ENCODE assay signal across 8 cellular contexts in the genomic region with DNA sequence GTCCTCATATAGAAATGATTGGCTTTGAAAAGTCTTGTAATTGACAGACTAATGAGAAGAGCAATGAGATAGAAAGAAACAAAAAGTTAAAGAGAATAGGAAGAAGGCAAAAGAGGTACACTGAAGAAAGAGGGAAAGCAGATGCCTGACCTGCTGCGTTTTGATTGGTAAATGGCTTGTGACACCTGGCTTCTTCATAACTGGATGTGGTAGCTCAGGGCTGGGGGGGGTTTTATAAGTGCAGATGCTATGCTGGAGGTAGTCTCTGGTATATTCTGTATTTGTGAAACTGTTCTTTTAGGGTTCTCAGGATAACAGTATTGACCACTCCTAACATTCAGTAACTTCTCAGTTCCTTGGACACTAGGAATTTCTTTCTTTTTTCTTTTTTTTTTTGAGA. TPM values are rescaled to one million over a fixed set of nuclear protein-coding genes. Genes with fewer than 3 reads are reported as not detected.
DNase-seq lines count a peak whose midpoint lies in the region; ATAC-seq and TF ChIP-seq lines count a peak whose summit lies in the region.

No MANE protein-coding gene starts in this region.

- no peaks in the 10 kb centered on the region for H3K79me2 ChIP-seq in SU-DHL-6 (ENCODE audit: insufficient read depth, low read length)

- H4K20me1 ChIP-seq in SU-DHL-6 (ENCODE audit: low read depth, low read length) = no peaks in the 10 kb centered on the region

- H3K4me1 Mint-ChIP-seq in activated CD8-positive, alpha-beta memory T cell treated with anti-CD3 and anti-CD28 coated beads, Interleukin-2, amount 10 ng/mL, durations not matched to agents 7 days and 5 days = peaks cover 44% of the 10 kb centered on the region
- peaks cover 51% of the 10 kb centered on the region for H3K4me1 Mint-ChIP-seq in stimulated activated naive CD8-positive, alpha-beta T cell treated with anti-CD3 and anti-CD28 coated beads, Interleukin-15, amount 100 ng/mL, for 72 hours

- peak overlapping the region; percentile 77; the same call in 1 of the 2 replicates for H3K9ac ChIP-seq in SU-DHL-6 (ENCODE audit: low read length)

- no peak for ATAC-seq in activated CD8-positive, alpha-beta memory T cell treated with anti-CD3 and anti-CD28 coated beads, Interleukin-2, amount 10 ng/mL, durations not matched to agents 7 days and 5 days
- no peak for ATAC-seq in stimulated activated naive CD8-positive, alpha-beta T cell treated with anti-CD3 and anti-CD28 coated beads, Interleukin-15, amount 100 ng/mL, for 72 hours

- H3K9me3 ChIP-seq in SU-DHL-6 (ENCODE audit: insufficient read depth, low read length) = no peaks in the 10 kb centered on the region

- H3K27ac Mint-ChIP-seq in activated CD8-positive, alpha-beta memory T cell treated with anti-CD3 and anti-CD28 coated beads, Interleukin-2, amount 10 ng/mL, durations not matched to agents 7 days and 5 days = peak overlapping the region; percentile 14
- no peak overlapping the region for H3K27ac Mint-ChIP-seq in stimulated activated naive CD8-positive, alpha-beta T cell treated with anti-CD3 and anti-CD28 coated beads, Interleukin-15, amount 100 ng/mL, for 72 hours

- peaks cover 8% of the 10 kb centered on the region for H3F3A ChIP-seq in SU-DHL-6 (ENCODE audit: insufficient read depth)

- H3K27me3 ChIP-seq in SU-DHL-6 (ENCODE audit: low read length) = no peaks in the 10 kb centered on the region

- H3K36me3 ChIP-seq in SU-DHL-6 (ENCODE audit: low read length) = no peaks in the 10 kb centered on the region

- H3K9me2 ChIP-seq in SU-DHL-6 (replicated peaks; ENCODE audit: insufficient read depth, low read length) = no peaks in the 10 kb centered on the region

- CTCF ChIA-PET in activated CD8-positive, alpha-beta memory T cell treated with anti-CD3 and anti-CD28 coated beads, Interleukin-2, amount 10 ng/mL, durations not matched to agents 7 days and 5 days (lab: Charles Lee) = interaction anchor here (1.3 kb wide), 1 partner anchor 31 kb away, joined by 3 read pairs; no protein-coding TSS in a partner anchor

- peaks cover under 1% of the 10 kb centered on the region for H3K36me3 Mint-ChIP-seq in activated CD8-positive, alpha-beta memory T cell treated with anti-CD3 and anti-CD28 coated beads, Interleukin-2, amount 10 ng/mL, durations not matched to agents 7 days and 5 days

- no peak for DNase-seq in activated CD8-positive, alpha-beta memory T cell treated with anti-CD3 and anti-CD28 coated beads, Interleukin-2, amount 10 ng/mL, durations not matched to agents 7 days and 5 days
- DNase-seq in activated CD8-positive, alpha-beta memory T cell treated with anti-CD3 and anti-CD28 coated beads, Interleukin-2, amount 50 U/mL, for 48 hours = no peak
- no peak for DNase-seq in foreskin fibroblast
- DNase-seq in stimulated activated naive CD8-positive, alpha-beta T cell treated with anti-CD3 and anti-CD28 coated beads, Interleukin-15, amount 100 ng/mL, for 72 hours = no peak
- DNase-seq in stimulated activated naive CD4-positive, alpha-beta T cell (lab: John Stamatoyannopoulos, UW) = no peak
- DNase-seq in NCI-H2081 treated with DMSO at 0.1 percent for 48 hours (lab: John Stamatoyannopoulos, UW) = no peak
- no peak for DNase-seq in HPDE6-E6E7 (ENCODE audit: extremely low spot score)

- no peaks in the 10 kb centered on the region for H3K9me3 Mint-ChIP-seq in activated CD8-positive, alpha-beta memory T cell treated with anti-CD3 and anti-CD28 coated beads, Interleukin-2, amount 10 ng/mL, durations not matched to agents 7 days and 5 days (ENCODE audit: low read depth)
- no peaks in the 10 kb centered on the region for H3K9me3 Mint-ChIP-seq in stimulated activated naive CD8-positive, alpha-beta T cell treated with anti-CD3 and anti-CD28 coated beads, Interleukin-15, amount 100 ng/mL, for 72 hours

- no peak overlapping the region for H3K27ac ChIP-seq in SU-DHL-6 (ENCODE audit: low read depth, low read length)

- TF ChIP-seq CTCF in SU-DHL-6 (IDR thresholded peaks at IDR 0.05; ENCODE audit: insufficient read depth, low read length, poor library complexity, severe bottlenecking) (no peak), foreskin fibroblast (IDR thresholded peaks at IDR 0.05; ENCODE audit: low read depth, low read length) (no peak)

- H2AFZ ChIP-seq in SU-DHL-6 (ENCODE audit: low read depth, low read length, severe bottlenecking) = no peak overlapping the region

- H3K27me3 Mint-ChIP-seq in activated CD8-positive, alpha-beta memory T cell treated with anti-CD3 and anti-CD28 coated beads, Interleukin-2, amount 10 ng/mL, durations not matched to agents 7 days and 5 days = peaks cover 4% of the 10 kb centered on the region
- H3K27me3 Mint-ChIP-seq in stimulated activated naive CD8-positive, alpha-beta T cell treated with anti-CD3 and anti-CD28 coated beads, Interleukin-15, amount 100 ng/mL, for 72 hours = no peaks in the 10 kb centered on the region

- peak overlapping the region; percentile 89 for H3K4me3 Mint-ChIP-seq in activated CD8-positive, alpha-beta memory T cell treated with anti-CD3 and anti-CD28 coated beads, Interleukin-2, amount 10 ng/mL, durations not matched to agents 7 days and 5 days
- peak overlapping the region; percentile 92 to 93 for H3K4me3 Mint-ChIP-seq in stimulated activated naive CD8-positive, alpha-beta T cell treated with anti-CD3 and anti-CD28 coated beads, Interleukin-15, amount 100 ng/mL, for 72 hours

- H3K4me2 ChIP-seq in SU-DHL-6 (ENCODE audit: low read depth, low read length, poor library complexity, severe bottlenecking) = peak overlapping the region; percentile 70

- H3K4me3 ChIP-seq in SU-DHL-6 (ENCODE audit: insufficient read depth, low read length, poor library complexity, severe bottlenecking) (no peak overlapping the region), foreskin fibroblast (ENCODE audit: low read depth in 1 of 2, low read length in 2 of 2) (peak overlapping the region; percentile 90 to 95)

RNA-seq across cellular contexts. Expression of a gene that starts 1.4 kb away (rescaled TPM):
- total RNA-seq in activated CD8-positive, alpha-beta memory T cell treated with anti-CD3 and anti-CD28 coated beads, Interleukin-2, amount 10 ng/mL, durations not matched to agents 7 days and 5 days = 10 to 100 TPM in 1 of 2 experiments, 1 to 10 TPM in 1; 9.6 to 20.8 TPM

RNA-seq across cellular contexts. Expression of a gene that starts 28.1 kb away (rescaled TPM):
- total RNA-seq in activated CD8-positive, alpha-beta memory T cell treated with anti-CD3 and anti-CD28 coated beads, Interleukin-2, amount 10 ng/mL, durations not matched to agents 7 days and 5 days = 10 to 100 TPM; 35.5 to 35.6 TPM

RNA-seq across cellular contexts. Expression of a gene that starts 28.2 kb away (rescaled TPM):
- 10 to 100 TPM; 22.9 to 25.2 TPM for total RNA-seq in activated CD8-positive, alpha-beta memory T cell treated with anti-CD3 and anti-CD28 coated beads, Interleukin-2, amount 10 ng/mL, durations not matched to agents 7 days and 5 days
